In genomic region chrX:136880003-136880451, GRCh38 we compare ENCODE assay signal across 8 cellular contexts. TPM values are rescaled to one million over a fixed set of nuclear protein-coding genes. Genes with fewer than 3 reads are reported as not detected.
DNase-seq lines count a peak whose midpoint lies in the region; ATAC-seq and TF ChIP-seq lines count a peak whose summit lies in the region.

No MANE protein-coding gene starts in this region.

- H3K9me3 ChIP-seq in AG04450 (ENCODE audit: control insufficient read depth, insufficient read depth, low read length) = no peaks in the 10 kb centered on the region
- H3K9me3 ChIP-seq in mucosa of rectum (ENCODE audit: control insufficient read depth in 2 of 2, low read length in 2 of 2) = no peaks in the 10 kb centered on the region
- H3K9me3 ChIP-seq in tibial artery = no peaks in the 10 kb centered on the region

- H3K27ac Mint-ChIP-seq in endothelial cell (ENCODE audit: unreplicated experiment) = peak overlapping the region; percentile 98

- peaks cover 17% of the 10 kb centered on the region for H3K4me1 Mint-ChIP-seq in endothelial cell (ENCODE audit: unreplicated experiment)

- peaks cover 26% of the 10 kb centered on the region for H3K36me3 Mint-ChIP-seq in endothelial cell (ENCODE audit: low read depth, unreplicated experiment)

- H3K9ac ChIP-seq in mucosa of rectum (ENCODE audit: low read depth in 1 of 2, low read length in 2 of 2) = peak overlapping the region; percentile 78 to 89

- H3K27me3 ChIP-seq in AG04450 (ENCODE audit: control insufficient read depth, insufficient read depth, low read length) = no peaks in the 10 kb centered on the region
- no peaks in the 10 kb centered on the region for H3K27me3 ChIP-seq in mucosa of rectum (ENCODE audit: control insufficient read depth in 2 of 2, insufficient read depth in 2 of 2, low read length in 2 of 2)
- H3K27me3 ChIP-seq in tibial artery = no peaks in the 10 kb centered on the region

- intact Hi-C loops in tibial artery (cut with DNase I; ENCODE audit: low total_unique reads) = no loop called here

- TF ChIP-seq CTCF in AG04450 (IDR thresholded peaks at IDR 0.05; ENCODE audit: low read depth, low read length) (no peak), endothelial cell (IDR thresholded peaks at IDR 0.05; ENCODE audit: unreplicated experiment) (no peak), tibial artery (IDR thresholded peaks at IDR 0.05) (no peak)

- H3K36me3 ChIP-seq in mucosa of rectum (ENCODE audit: control insufficient read depth in 2 of 2, insufficient read depth in 2 of 2, low read length in 2 of 2) (peaks cover 9 to 16% of the 10 kb centered on the region in 2 donors), tibial artery (peaks cover 12 to 28% (median 14%) of the 10 kb centered on the region in 3 donors)

- POLR2A ChIA-PET in AG04450 (lab: Yijun Ruan, JAX) = interaction anchor here (0.8 to 1.7 kb wide), 13 partner anchors 8 to 133 kb away, joined by 3 to 22 read pairs (median 4); no protein-coding TSS in a partner anchor

- CTCF ChIA-PET in AG04450 (lab: Charles Lee) = interaction anchor here (0.6 kb wide), 2 partner anchors 16 to 30 kb away, joined by 3 to 5 read pairs; no protein-coding TSS in a partner anchor

- no peaks in the 10 kb centered on the region for H3K27me3 Mint-ChIP-seq in endothelial cell (ENCODE audit: unreplicated experiment)

- H3K9me3 Mint-ChIP-seq in endothelial cell (ENCODE audit: unreplicated experiment) = no peaks in the 10 kb centered on the region

- TF ChIP-seq RAD21 in Ishikawa (IDR thresholded peaks at IDR 0.05; ENCODE audit: low read depth) = no peak

- DNase-seq in AG04450 (ENCODE audit: low read depth, low spot score) (no peak), endothelial cell (ENCODE audit: low spot score) (peak; percentile 12), tibial artery (no peak), NOMO-1 treated with DMSO at 0.1 percent for 48 hours (lab: John Stamatoyannopoulos, UW; ENCODE audit: unreplicated experiment) (no peak)
- DNase-seq in activated CD4-positive, alpha-beta T cell treated with anti-CD3 and anti-CD28 coated beads, Interleukin-2, amount 50 U/mL, for 1 hour = peak; percentile 34

- ATAC-seq in GM19397 (IDR thresholded peaks at IDR 0.05; ENCODE audit: unreplicated experiment) = peak; percentile 10

- H3K4me3 ChIP-seq in AG04450 (ENCODE audit: low read depth, low read length) = peak overlapping the region; percentile 82
- H3K4me3 ChIP-seq in mucosa of rectum (ENCODE audit: low read length in 2 of 2) = peak overlapping the region; percentile 81 to 85
- H3K4me3 ChIP-seq in tibial artery = peak overlapping the region; percentile 83 to 84

- no peak for TF ChIP-seq EP300 in Ishikawa (IDR thresholded peaks at IDR 0.05; ENCODE audit: borderline replicate concordance)

- H3K27ac ChIP-seq in AG04450 (ENCODE audit: low read depth, low read length) (peak overlapping the region; percentile 83), mucosa of rectum (ENCODE audit: low read depth in 2 of 2, low read length in 2 of 2) (peak overlapping the region; percentile 87 to 92), tibial artery (peak overlapping the region; percentile 97 to 99)

- H3K4me3 Mint-ChIP-seq in endothelial cell (ENCODE audit: unreplicated experiment) = peak overlapping the region; percentile 100

- H3K4me1 ChIP-seq in mucosa of rectum (ENCODE audit: control insufficient read depth in 2 of 2, insufficient read depth in 2 of 2, low read length in 2 of 2) (no peaks in the 10 kb centered on the region), tibial artery (peaks cover 0 to 5% (median 0%) of the 10 kb centered on the region in 4 donors)

TF ChIP-seq in Ishikawa, 13 proteins besides CTCF, POLR2A, EP300 and RAD21:
- no peak for TF ChIP-seq TAF1 (IDR thresholded peaks at IDR 0.05; ENCODE audit: low read depth)
- TF ChIP-seq CREB1 (IDR thresholded peaks at IDR 0.05; ENCODE audit: low read depth) = no peak
- TF ChIP-seq TCF12 (IDR thresholded peaks at IDR 0.05; ENCODE audit: low read depth) = no peak
- TF ChIP-seq USF1 (IDR thresholded peaks at IDR 0.05) = no peak
- TF ChIP-seq, protein P1, sequence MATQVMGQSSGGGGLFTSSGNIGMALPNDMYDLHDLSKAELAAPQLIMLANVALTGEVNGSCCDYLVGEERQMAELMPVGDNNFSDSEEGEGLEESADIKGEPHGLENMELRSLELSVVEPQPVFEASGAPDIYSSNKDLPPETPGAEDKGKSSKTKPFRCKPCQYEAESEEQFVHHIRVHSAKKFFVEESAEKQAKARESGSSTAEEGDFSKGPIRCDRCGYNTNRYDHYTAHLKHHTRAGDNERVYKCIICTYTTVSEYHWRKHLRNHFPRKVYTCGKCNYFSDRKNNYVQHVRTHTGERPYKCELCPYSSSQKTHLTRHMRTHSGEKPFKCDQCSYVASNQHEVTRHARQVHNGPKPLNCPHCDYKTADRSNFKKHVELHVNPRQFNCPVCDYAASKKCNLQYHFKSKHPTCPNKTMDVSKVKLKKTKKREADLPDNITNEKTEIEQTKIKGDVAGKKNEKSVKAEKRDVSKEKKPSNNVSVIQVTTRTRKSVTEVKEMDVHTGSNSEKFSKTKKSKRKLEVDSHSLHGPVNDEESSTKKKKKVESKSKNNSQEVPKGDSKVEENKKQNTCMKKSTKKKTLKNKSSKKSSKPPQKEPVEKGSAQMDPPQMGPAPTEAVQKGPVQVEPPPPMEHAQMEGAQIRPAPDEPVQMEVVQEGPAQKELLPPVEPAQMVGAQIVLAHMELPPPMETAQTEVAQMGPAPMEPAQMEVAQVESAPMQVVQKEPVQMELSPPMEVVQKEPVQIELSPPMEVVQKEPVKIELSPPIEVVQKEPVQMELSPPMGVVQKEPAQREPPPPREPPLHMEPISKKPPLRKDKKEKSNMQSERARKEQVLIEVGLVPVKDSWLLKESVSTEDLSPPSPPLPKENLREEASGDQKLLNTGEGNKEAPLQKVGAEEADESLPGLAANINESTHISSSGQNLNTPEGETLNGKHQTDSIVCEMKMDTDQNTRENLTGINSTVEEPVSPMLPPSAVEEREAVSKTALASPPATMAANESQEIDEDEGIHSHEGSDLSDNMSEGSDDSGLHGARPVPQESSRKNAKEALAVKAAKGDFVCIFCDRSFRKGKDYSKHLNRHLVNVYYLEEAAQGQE (IDR thresholded peaks at IDR 0.05; ENCODE audit: low read depth) = no peak
- TF ChIP-seq MAX (IDR thresholded peaks at IDR 0.05) = peak; percentile 58
- no peak for TF ChIP-seq ZBTB7A (IDR thresholded peaks at IDR 0.05; ENCODE audit: low read depth)
- no peak; the same call in 1 of the 2 replicates for TF ChIP-seq YY1 (IDR thresholded peaks at IDR 0.05; ENCODE audit: low read depth)

RNA-seq across cellular contexts. Expression of gene RBMX, which starts 0.5 kb away (rescaled TPM):
- polyA plus RNA-seq in AG04450 (2011; rRNA removed) = 145 and 183 TPM in 2 replicates
- polyA minus RNA-seq in AG04450 (2011; rRNA and poly(A)+ RNA removed) = 92.5 and 120 TPM in 2 replicates
- 267 TPM for total RNA-seq in endothelial cell (ENCODE audit: unreplicated experiment)

Comparison
In these comparisons a context has a peak if more than half of its experiments do, and no peak if none do; other contexts are left out.
1. DNase-seq: peak in activated CD4-positive, alpha-beta T cell treated with anti-CD3 and anti-CD28 coated beads, Interleukin-2, amount 50 U/mL, for 1 hour (single experiment) and endothelial cell (single experiment); none in AG04450 (single experiment), tibial artery (0 of 2) and NOMO-1 treated with DMSO at 0.1 percent for 48 hours (single experiment).
2. Peak in every context shown above with its lines, with median percentiles within 50 percentile points of each other: H3K27ac ChIP-seq and H3K4me3 ChIP-seq.